ENCODE assay signal across 16 cellular contexts in genomic region chr7:159038066-159038465, GRCh38.
DNase-seq lines count a peak whose midpoint lies in the region; FAIRE-seq and TF ChIP-seq lines count a peak whose summit lies in the region.
"Had no signal": no experiment of that assay in that cellular context is flagged by ENCODE, and none has a peak within 500 bp of the region (broad histone marks: within the 10 kb centered on the region; RNA-seq: fewer than 3 reads in every experiment).

No MANE protein-coding gene starts in this region.

- TF ChIP-seq POLR2A in spleen (IDR thresholded peaks at IDR 0.05) = no peak

- no peak overlapping the region for H3K4me3 ChIP-seq in right atrium auricular region
- H3K4me3 ChIP-seq in left ventricle myocardium inferior = no peak overlapping the region
- H3K4me3 ChIP-seq in neural progenitor cell = no peak overlapping the region
- H3K4me3 ChIP-seq in spleen = no peak overlapping the region
- H3K4me3 ChIP-seq: GM23338, MG63, PC-9, SK-N-MC had no signal

- FAIRE-seq in HTR-8/SVneo (lab: Jason Lieb, UNC) = no peak

- H4K20me1 ChIP-seq in neural progenitor cell (ENCODE audit: low read depth) = no peaks in the 10 kb centered on the region

- no peak overlapping the region for H3K4me3 Mint-ChIP-seq in neural progenitor cell
- H3K4me3 Mint-ChIP-seq in Calu3 (ENCODE audit: low read depth, unreplicated experiment) = no peak overlapping the region
- H3K4me3 Mint-ChIP-seq: GM23338 had no signal

- H3K36me3 Mint-ChIP-seq in neural progenitor cell = no peaks in the 10 kb centered on the region
- no peaks in the 10 kb centered on the region for H3K36me3 Mint-ChIP-seq in Calu3 (ENCODE audit: insufficient read depth, unreplicated experiment)

- H3F3A ChIP-seq in neural progenitor cell (ENCODE audit: low read depth) = no peaks in the 10 kb centered on the region

- H3K9me3 Mint-ChIP-seq in neural progenitor cell = peaks cover 18% of the 10 kb centered on the region
- H3K9me3 Mint-ChIP-seq in Calu3 (ENCODE audit: low read depth, unreplicated experiment) = no peaks in the 10 kb centered on the region

- TF ChIP-seq CTCF in right atrium auricular region (IDR thresholded peaks at IDR 0.05) (no peak), left ventricle myocardium inferior (IDR thresholded peaks at IDR 0.05; ENCODE audit: borderline replicate concordance) (no peak), neural progenitor cell (IDR thresholded peaks at IDR 0.05) (no peak), spleen (IDR thresholded peaks at IDR 0.05 in 8 of 11, conservative IDR thresholded peaks at IDR 0.05 in 3 of 11) (no peak), Calu3 (IDR thresholded peaks at IDR 0.05; ENCODE audit: unreplicated experiment) (no peak)

- H3K9ac ChIP-seq in neural progenitor cell = no peak overlapping the region

- DNase-seq in right atrium auricular region (ENCODE audit: low spot score) (peak; percentile 30), left ventricle myocardium inferior (no peak), neural progenitor cell (ENCODE audit: low spot score) (no peak), Ammon's horn (ENCODE audit: low spot score) (no peak), spleen (no peak), Calu3 (no peak), HTR-8/SVneo (ENCODE audit: insufficient read length, low spot score) (no peak)
- peak; percentile 22 for DNase-seq in activated CD8-positive, alpha-beta memory T cell treated with anti-CD3 and anti-CD28 coated beads, Interleukin-2, amount 50 U/mL, for 48 hours
- DNase-seq: BE2C, DMS 273 treated with DMSO at 0.1 percent for 48 hours, KG1, MG63, NCI-H526, PC-9 had no signal

- no peak overlapping the region for H3K27ac ChIP-seq in right atrium auricular region
- no peak overlapping the region for H3K27ac ChIP-seq in left ventricle myocardium inferior (replicated peaks)
- no peak overlapping the region for H3K27ac ChIP-seq in neural progenitor cell
- H3K27ac ChIP-seq in spleen = no peak overlapping the region
- H3K27ac ChIP-seq: PC-9, SK-N-MC had no signal

- peaks cover 15% of the 10 kb centered on the region for H3K4me1 Mint-ChIP-seq in neural progenitor cell
- no peaks in the 10 kb centered on the region for H3K4me1 Mint-ChIP-seq in Calu3 (ENCODE audit: low read depth, unreplicated experiment)
- H3K4me1 Mint-ChIP-seq: GM23338 had no signal

- H3K27me3 Mint-ChIP-seq in neural progenitor cell (ENCODE audit: insufficient read depth, low read depth) = peaks cover 4% of the 10 kb centered on the region
- peaks cover 37% of the 10 kb centered on the region for H3K27me3 Mint-ChIP-seq in Calu3 (ENCODE audit: unreplicated experiment)

- H3K27me3 ChIP-seq in right atrium auricular region (no peaks in the 10 kb centered on the region), left ventricle myocardium inferior (ENCODE audit: low read depth) (no peaks in the 10 kb centered on the region), neural progenitor cell (no peaks in the 10 kb centered on the region), spleen (replicated peaks in 1 of 7) (peaks cover 0 to 8% (median 0%) of the 10 kb centered on the region in 7 donors)
- H3K27me3 ChIP-seq: BE2C, MG63 had no signal

- peak overlapping the region; percentile 72 for H2AFZ ChIP-seq in neural progenitor cell (replicated peaks)
- H2AFZ ChIP-seq: GM23338, PC-9 had no signal

- H3K9me3 ChIP-seq in right atrium auricular region = no peaks in the 10 kb centered on the region
- H3K9me3 ChIP-seq in left ventricle myocardium inferior (replicated peaks) = no peaks in the 10 kb centered on the region
- H3K9me3 ChIP-seq in neural progenitor cell (ENCODE audit: low read depth) = no peaks in the 10 kb centered on the region
- H3K9me3 ChIP-seq in spleen = no peaks in the 10 kb centered on the region
- H3K9me3 ChIP-seq: BE2C, MG63 had no signal

- WGBS in spleen, 5 donors = 74 to 86% (median 83%) methylated on average over 10 of the region's 10 CpGs

- H3K36me3 ChIP-seq in right atrium auricular region = peaks cover 19% of the 10 kb centered on the region
- peaks cover 56% of the 10 kb centered on the region for H3K36me3 ChIP-seq in left ventricle myocardium inferior
- no peaks in the 10 kb centered on the region for H3K36me3 ChIP-seq in neural progenitor cell
- H3K36me3 ChIP-seq in spleen = no peaks in the 10 kb centered on the region
- H3K36me3 ChIP-seq: BE2C, MG63 had no signal

- intact Hi-C loops in left ventricle myocardium inferior (cut with micrococcal nuclease) (no loop called here), spleen (cut with DNase I; ENCODE audit: low total_unique reads) (no loop called here), Calu3 (cut with micrococcal nuclease; ENCODE audit: unreplicated experiment) (no loop called here)

- H3K27ac Mint-ChIP-seq in neural progenitor cell = no peak overlapping the region
- H3K27ac Mint-ChIP-seq in Calu3 (ENCODE audit: unreplicated experiment) = no peak overlapping the region
- H3K27ac Mint-ChIP-seq: GM23338 had no signal

- H3K4me2 ChIP-seq in neural progenitor cell = no peak overlapping the region
- H3K4me2 ChIP-seq: GM23338, PC-9 had no signal

- H3K4me1 ChIP-seq in right atrium auricular region (no peaks in the 10 kb centered on the region), left ventricle myocardium inferior (peaks cover 10% of the 10 kb centered on the region), neural progenitor cell (peaks cover 7% of the 10 kb centered on the region), spleen (peaks cover 0 to 5% (median 0%) of the 10 kb centered on the region in 6 donors)
- H3K4me1 ChIP-seq: BE2C had no signal

- no TSS peak for BruUV-seq in Calu3 (replicated peaks; lab: Mats Ljungman, UMichigan)

- H3K79me2 ChIP-seq in neural progenitor cell (ENCODE audit: low read depth) = no peaks in the 10 kb centered on the region

- CTCF ChIA-PET in Calu3 (lab: Charles Lee) = no interaction called here

Comparison
In these comparisons a context has a peak if more than half of its experiments do, and no peak if none do; other contexts are left out.
1. DNase-seq: peak in right atrium auricular region (single experiment) and activated CD8-positive, alpha-beta memory T cell treated with anti-CD3 and anti-CD28 coated beads, Interleukin-2, amount 50 U/mL, for 48 hours (single experiment); none in left ventricle myocardium inferior (single experiment), neural progenitor cell (single experiment), Ammon's horn (single experiment), spleen (single experiment), Calu3 (single experiment) and HTR-8/SVneo (single experiment).